ENCODE assay signal across 9 cellular contexts in the genomic region with DNA sequence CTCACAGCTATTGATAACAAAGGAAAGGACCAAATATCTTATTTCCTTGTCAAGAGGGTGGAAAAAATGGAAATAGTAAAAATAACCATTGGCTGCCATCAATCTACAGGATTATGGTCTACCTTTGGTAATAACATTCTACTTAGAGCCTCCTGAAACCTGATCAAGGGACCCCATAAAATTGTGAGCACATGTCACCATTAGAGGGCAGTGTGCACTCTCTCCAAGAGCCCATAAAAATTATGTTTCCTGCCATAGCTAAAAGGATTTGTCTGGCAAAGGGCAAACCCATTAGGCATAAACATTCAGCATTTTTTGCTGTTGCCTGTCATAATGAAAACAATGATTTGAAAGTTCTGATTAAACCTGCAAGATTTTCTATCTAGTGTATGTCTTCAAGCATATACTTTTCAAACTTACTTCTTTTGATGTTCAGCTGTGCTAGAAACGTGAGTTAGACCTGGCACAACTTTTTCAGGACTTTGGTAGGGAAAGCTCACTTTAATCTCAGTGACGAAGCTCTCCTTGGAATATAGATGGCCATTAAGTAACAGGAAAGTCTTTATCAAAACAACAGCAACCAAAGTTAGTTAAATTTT.
DNase-seq lines count a peak whose midpoint lies in the region; ATAC-seq and TF ChIP-seq lines count a peak whose summit lies in the region.
"Had no signal": no experiment of that assay in that cellular context is flagged by ENCODE, and none has a peak within 500 bp of the region (broad histone marks: within the 10 kb centered on the region; RNA-seq: fewer than 3 reads in every experiment).

No MANE protein-coding gene starts in this region.

- H3K27me3 Mint-ChIP-seq in naive B cell, result peaks cover 25 to 48% (median 30%) of the 10 kb centered on the region in 3 donors
- H3K27me3 Mint-ChIP-seq in type B pancreatic cell, result peaks cover 18% of the 10 kb centered on the region

- ATAC-seq in HG02885 (IDR thresholded peaks at IDR 0.05; ENCODE audit: poor library complexity, unreplicated experiment), result peak; percentile 56
- no peak for ATAC-seq in naive B cell (ENCODE audit: low read depth in 2 of 2)
- no peak for ATAC-seq in HG03135 (IDR thresholded peaks at IDR 0.05; ENCODE audit: unreplicated experiment)

- TF ChIP-seq CTCF in type B pancreatic cell (conservative IDR thresholded peaks at IDR 0.05), result peak; percentile 90

- H3K4me1 Mint-ChIP-seq in naive B cell, result peaks cover 0 to 4% (median 0%) of the 10 kb centered on the region in 3 donors
- peaks cover 35% of the 10 kb centered on the region for H3K4me1 Mint-ChIP-seq in type B pancreatic cell (ENCODE audit: unreplicated experiment)
- H3K4me1 Mint-ChIP-seq: activated B cell treated with CpG ODN at 0.5 μM for 24 hours had no signal

- no peak overlapping the region for H3K4me3 Mint-ChIP-seq in naive B cell
- no peak overlapping the region for H3K4me3 Mint-ChIP-seq in type B pancreatic cell
- H3K4me3 Mint-ChIP-seq: activated B cell treated with CpG ODN at 0.5 μM for 24 hours had no signal

- DNase-seq in D341Med (ENCODE audit: low spot score), result peak; percentile 62
- peak; percentile 74 for DNase-seq in NCI-H510A treated with DMSO at 0.1 percent for 48 hours (lab: John Stamatoyannopoulos, UW)
- DNase-seq in activated CD4-positive, alpha-beta T cell treated with anti-CD3 and anti-CD28 coated beads, Interleukin-2, amount 50 U/mL, for 1 hour, result peak; percentile 52
- peak; percentile 27 to 60 for DNase-seq in erythroblast (lab: John Stamatoyannopoulos, UW)
- peak; percentile 6 for DNase-seq in naive B cell
- no peak for DNase-seq in type B pancreatic cell (ENCODE audit: extremely low spot score, unreplicated experiment)
- DNase-seq: activated B cell treated with CpG ODN at 0.5 μM for 24 hours had no signal

- H3K36me3 Mint-ChIP-seq in naive B cell, result peaks cover 0 to 13% of the 10 kb centered on the region in 2 donors
- H3K36me3 Mint-ChIP-seq in type B pancreatic cell, result no peaks in the 10 kb centered on the region

- no peak for TF ChIP-seq POLR2A in erythroblast (IDR thresholded peaks at IDR 0.05; ENCODE audit: low read length)

- H3K9me3 Mint-ChIP-seq in naive B cell (peaks cover 0 to 10% (median 2%) of the 10 kb centered on the region in 7 donors), type B pancreatic cell (no peaks in the 10 kb centered on the region)

- H3K27ac Mint-ChIP-seq in naive B cell (no peak overlapping the region), type B pancreatic cell (no peak overlapping the region)
- H3K27ac Mint-ChIP-seq: activated B cell treated with CpG ODN at 0.5 μM for 24 hours had no signal
